Comparison of ENCODE assay signal across 19 cellular contexts in the genomic region with DNA sequence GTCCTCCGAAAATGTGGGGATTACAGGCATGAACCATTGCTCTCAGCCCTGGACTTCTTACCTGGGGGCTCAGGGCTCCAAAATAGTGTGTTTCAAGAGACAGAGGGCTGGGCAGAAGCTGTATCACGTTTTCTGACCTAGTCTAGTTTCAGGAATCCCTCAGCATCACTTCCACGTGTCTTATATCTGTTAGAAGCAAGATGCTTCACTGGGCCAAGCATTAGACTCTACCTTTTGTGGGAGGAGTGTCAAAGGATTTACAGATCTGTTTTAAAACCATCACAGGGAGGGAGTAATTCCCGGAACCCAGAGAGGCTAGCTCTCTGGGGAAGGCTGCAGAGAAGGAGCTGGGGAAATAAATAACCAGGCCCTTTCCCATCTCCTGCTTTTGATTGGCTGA. TPM values are rescaled to one million over a fixed set of nuclear protein-coding genes. Genes with fewer than 3 reads are reported as not detected.
DNase-seq lines count a peak whose midpoint lies in the region; TF ChIP-seq lines count a peak whose summit lies in the region.
"Had no signal": no experiment of that assay in that cellular context is flagged by ENCODE, and none has a peak within 500 bp of the region (broad histone marks: within the 10 kb centered on the region; RNA-seq: fewer than 3 reads in every experiment).

No MANE protein-coding gene starts in this region.

- in situ Hi-C loops in ACHN (cut with HindIII; ENCODE audit: low pct_ligation_motif_present, low pct_unique_long_range_greater_than_20kb, low sequenced_read_pairs), result no loop called here
- in situ Hi-C loops in brain microvascular endothelial cell (cut with HindIII; ENCODE audit: low pct_ligation_motif_present, low sequenced_read_pairs), result no loop called here

- peak overlapping the region; percentile 22 for H3K27ac Mint-ChIP-seq in nephron progenitor cell
- H3K27ac Mint-ChIP-seq in HFFc6, result no peak overlapping the region
- H3K27ac Mint-ChIP-seq: CD4-positive, alpha-beta T cell had no signal

- peaks cover 8% of the 10 kb centered on the region; the same call in 1 of the 2 replicates for H3K9me3 ChIP-seq in SU-DHL-6 (ENCODE audit: insufficient read depth, low read length)
- no peaks in the 10 kb centered on the region for H3K9me3 ChIP-seq in spleen
- H3K9me3 ChIP-seq: BE2C; BLaER1 treated with 17β-estradiol and CSF1 and Interleukin-3, amounts not matched to agents 10 nM and 100 nM had no signal

- H3K4me3 ChIP-seq in SU-DHL-6 (ENCODE audit: insufficient read depth, low read length, poor library complexity, severe bottlenecking), result no peak overlapping the region
- H3K4me3 ChIP-seq in spleen, result no peak overlapping the region
- no peak overlapping the region for H3K4me3 ChIP-seq in brain microvascular endothelial cell (ENCODE audit: low read depth, low read length)
- H3K4me3 ChIP-seq: BLaER1 treated with 17β-estradiol and CSF1 and Interleukin-3, amounts not matched to agents 10 nM and 100 nM; GM23248 had no signal

- intact Hi-C loops in spleen (cut with DNase I; ENCODE audit: low total_unique reads), result no loop called here

- TF ChIP-seq CTCF in SU-DHL-6 (IDR thresholded peaks at IDR 0.05; ENCODE audit: insufficient read depth, low read length, poor library complexity, severe bottlenecking), result no peak
- TF ChIP-seq CTCF in nephron progenitor cell (IDR thresholded peaks at IDR 0.05), result no peak
- no peak for TF ChIP-seq CTCF in spleen (IDR thresholded peaks at IDR 0.05 in 8 of 11, conservative IDR thresholded peaks at IDR 0.05 in 3 of 11)
- no peak for TF ChIP-seq CTCF in brain microvascular endothelial cell (IDR thresholded peaks at IDR 0.05; ENCODE audit: low read depth, low read length, missing control alignments)
- TF ChIP-seq CTCF in HFFc6 (IDR thresholded peaks at IDR 0.05), result no peak

- H4K20me1 ChIP-seq in SU-DHL-6 (ENCODE audit: low read depth, low read length), result no peaks in the 10 kb centered on the region

- H3K4me1 Mint-ChIP-seq in nephron progenitor cell (no peaks in the 10 kb centered on the region), HFFc6 (ENCODE audit: low read depth) (no peaks in the 10 kb centered on the region)
- H3K4me1 Mint-ChIP-seq: CD14-positive monocyte; CD8-positive, alpha-beta memory T cell had no signal

- peaks cover 22% of the 10 kb centered on the region for H3F3A ChIP-seq in SU-DHL-6 (ENCODE audit: insufficient read depth)

- WGBS in spleen, 5 donors, result 84 to 91% (median 88%) methylated on average over 4 of the region's 4 CpGs

- H3K4me3 Mint-ChIP-seq in nephron progenitor cell, result no peak overlapping the region
- H3K4me3 Mint-ChIP-seq in HFFc6, result no peak overlapping the region
- H3K4me3 Mint-ChIP-seq: CD14-positive monocyte; CD4-positive, alpha-beta T cell; CD8-positive, alpha-beta memory T cell had no signal

- no peaks in the 10 kb centered on the region for H3K27me3 ChIP-seq in SU-DHL-6 (ENCODE audit: low read length)
- H3K27me3 ChIP-seq in spleen (replicated peaks in 1 of 7), result no peaks in the 10 kb centered on the region
- no peaks in the 10 kb centered on the region for H3K27me3 ChIP-seq in brain microvascular endothelial cell (replicated peaks)
- H3K27me3 ChIP-seq: BE2C; BLaER1 treated with 17β-estradiol and CSF1 and Interleukin-3, amounts not matched to agents 10 nM and 100 nM had no signal

- H3K4me1 ChIP-seq in spleen, result no peaks in the 10 kb centered on the region

- H3K36me3 ChIP-seq in SU-DHL-6 (ENCODE audit: low read length) (peaks cover 6% of the 10 kb centered on the region; the same call in 1 of the 2 replicates), spleen (peaks cover 0 to 100% (median 55%) of the 10 kb centered on the region in 6 donors), brain microvascular endothelial cell (replicated peaks) (peaks cover 6% of the 10 kb centered on the region)

- peak; percentile 81 for DNase-seq in ACHN
- DNase-seq in nephron progenitor cell, result no peak
- peak; percentile 10 for DNase-seq in spleen
- no peak for DNase-seq in brain microvascular endothelial cell
- DNase-seq in HFFc6, result no peak
- no peak for DNase-seq in NAMALWA (ENCODE audit: low spot score)
- DNase-seq: AML-193; BE2C; CD4-positive, alpha-beta T cell; CD8-positive, alpha-beta memory T cell; DMS 273 treated with DMSO at 0.1 percent for 48 hours; DMS79; GF-D8; GM23248; H7 had no signal

- peaks cover 71% of the 10 kb centered on the region for H3K36me3 Mint-ChIP-seq in nephron progenitor cell (ENCODE audit: low read depth)
- H3K36me3 Mint-ChIP-seq in HFFc6 (ENCODE audit: low read depth), result peaks cover 5% of the 10 kb centered on the region

- H3K79me2 ChIP-seq in SU-DHL-6 (ENCODE audit: insufficient read depth, low read length), result no peaks in the 10 kb centered on the region

- H2AFZ ChIP-seq in SU-DHL-6 (ENCODE audit: low read depth, low read length, severe bottlenecking), result no peak overlapping the region
- H2AFZ ChIP-seq: GM23248 had no signal

- H3K9me2 ChIP-seq in SU-DHL-6 (replicated peaks; ENCODE audit: insufficient read depth, low read length), result no peaks in the 10 kb centered on the region

- H3K9ac ChIP-seq in SU-DHL-6 (ENCODE audit: low read length), result no peak overlapping the region
- H3K9ac ChIP-seq: BLaER1 treated with 17β-estradiol and CSF1 and Interleukin-3, amounts not matched to agents 10 nM and 100 nM; GM23248 had no signal

- no peak for TF ChIP-seq POLR2A in spleen (IDR thresholded peaks at IDR 0.05)

- no peaks in the 10 kb centered on the region for H3K9me3 Mint-ChIP-seq in nephron progenitor cell
- H3K9me3 Mint-ChIP-seq in HFFc6, result no peaks in the 10 kb centered on the region
- H3K9me3 Mint-ChIP-seq: CD14-positive monocyte; CD4-positive, alpha-beta T cell; CD8-positive, alpha-beta memory T cell had no signal

- no peak overlapping the region for H3K4me2 ChIP-seq in SU-DHL-6 (ENCODE audit: low read depth, low read length, poor library complexity, severe bottlenecking)
- H3K4me2 ChIP-seq: BLaER1 treated with 17β-estradiol and CSF1 and Interleukin-3, amounts not matched to agents 10 nM and 100 nM had no signal

- peaks cover 4% of the 10 kb centered on the region for H3K27me3 Mint-ChIP-seq in nephron progenitor cell (ENCODE audit: low read depth, poor library complexity)
- no peaks in the 10 kb centered on the region for H3K27me3 Mint-ChIP-seq in HFFc6 (ENCODE audit: insufficient read depth)
- H3K27me3 Mint-ChIP-seq: CD4-positive, alpha-beta T cell; CD8-positive, alpha-beta memory T cell had no signal

- H3K27ac ChIP-seq in SU-DHL-6 (ENCODE audit: low read depth, low read length), result peak overlapping the region; percentile 98
- H3K27ac ChIP-seq in spleen, result no peak overlapping the region
- no peak overlapping the region for H3K27ac ChIP-seq in brain microvascular endothelial cell
- H3K27ac ChIP-seq: 22Rv1; BLaER1 treated with 17β-estradiol and CSF1 and Interleukin-3, amounts not matched to agents 10 nM and 100 nM; GM23248 had no signal

RNA-seq across cellular contexts. Expression of a gene that starts 33.4 kb away (rescaled TPM):
- total RNA-seq in spleen, result 10 to 100 TPM; 47.0 to 78.9 (median 53.5) TPM
- polyA plus RNA-seq in spleen, result 10 to 100 TPM; 30.8 to 33.4 (median 32.7) TPM
- 10 to 100 TPM; 12.1 to 43.3 (median 15.8) TPM for total RNA-seq in HFFc6 (2021; fragmentation: NEBNext Ultra II Directional; extraction: Animal tissue kit (Norgen Biotek cat#: 25700))

RNA-seq across cellular contexts. Expression of a gene that starts 47.5 kb away (rescaled TPM):
- 10 to 100 TPM; 24.7 to 40.5 (median 30.0) TPM for total RNA-seq in spleen
- polyA plus RNA-seq in spleen, result 10 to 100 TPM; 10.2 to 18.8 (median 15.8) TPM
- 10 to 100 TPM; 12.8 to 18.4 (median 17.8) TPM for total RNA-seq in HFFc6 (2021; fragmentation: NEBNext Ultra II Directional; extraction: Animal tissue kit (Norgen Biotek cat#: 25700))

RNA-seq across cellular contexts. Expression of a gene that starts 47.6 kb away (rescaled TPM):
- 10 to 100 TPM; 16.0 to 19.6 (median 16.6) TPM for total RNA-seq in spleen
- polyA plus RNA-seq in spleen, result 1 to 10 TPM; 6.4 to 7.3 (median 6.5) TPM
- 10 to 100 TPM; 15.0 to 19.5 (median 17.8) TPM for total RNA-seq in HFFc6 (2021; fragmentation: NEBNext Ultra II Directional; extraction: Animal tissue kit (Norgen Biotek cat#: 25700))

Comparison
In these comparisons a context has a peak if more than half of its experiments do, and no peak if none do; other contexts are left out.
1. DNase-seq: peak in ACHN (single experiment) and spleen (single experiment); none in nephron progenitor cell (single experiment), brain microvascular endothelial cell (single experiment), HFFc6 (single experiment) and NAMALWA (single experiment).